8 cellular contexts compared by ENCODE assay signal in genomic region chr4:4248885-4249203, GRCh38. TPM values are rescaled to one million over a fixed set of nuclear protein-coding genes. Genes with fewer than 3 reads are reported as not detected.
DNase-seq lines count a peak whose midpoint lies in the region; TF ChIP-seq lines count a peak whose summit lies in the region.

No MANE protein-coding gene starts in this region.

- peak overlapping the region; percentile 92 for H3K27ac ChIP-seq in 22Rv1
- H3K27ac ChIP-seq in mesendoderm (ENCODE audit: low read depth, low read length), result no peak overlapping the region

- H3K4me1 ChIP-seq in mesendoderm (ENCODE audit: control insufficient read depth, low read depth, low read length), result peaks cover 5% of the 10 kb centered on the region

- H3K9ac ChIP-seq in mesendoderm (ENCODE audit: low read length), result peak overlapping the region; percentile 97

- no peak overlapping the region for H2BK5ac ChIP-seq in mesendoderm (ENCODE audit: low read length)

- peaks cover 3% of the 10 kb centered on the region for H3K36me3 ChIP-seq in mesendoderm (ENCODE audit: control insufficient read depth, insufficient read depth, low read length)

- H2BK120ac ChIP-seq in mesendoderm (ENCODE audit: low read depth, low read length), result no peak overlapping the region

- H3K56ac ChIP-seq in mesendoderm (ENCODE audit: low read length), result peak overlapping the region; percentile 98

- H3K79me1 ChIP-seq in mesendoderm (ENCODE audit: low read length), result peaks cover 3% of the 10 kb centered on the region

- H2BK15ac ChIP-seq in mesendoderm (replicated peaks; ENCODE audit: low read depth), result no peak overlapping the region

- peak overlapping the region; percentile 20 for H3K4me2 ChIP-seq in mesendoderm (ENCODE audit: low read length)

- TF ChIP-seq CTCF in 22Rv1 (IDR thresholded peaks at IDR 0.05) (no peak), HFF-Myc (IDR thresholded peaks at IDR 0.05; ENCODE audit: low read depth, low read length, missing control alignments) (no peak), brain (conservative IDR thresholded peaks at IDR 0.05) (no peak)

- H3K36me3 Mint-ChIP-seq in brain, result peaks cover 23% of the 10 kb centered on the region

- peaks cover 0 to 4% (median 0%) of the 10 kb centered on the region in 5 experiments for H3K9me3 Mint-ChIP-seq in brain

- H3K4ac ChIP-seq in mesendoderm (ENCODE audit: low read depth, low read length), result peak overlapping the region; percentile 20

- WGBS in mesendoderm (ENCODE audit: extremely low coverage, insufficient coverage, low lambda C conversion rate), result no CpG with 5 or more reads among the region's 10 CpGs

- H3K27ac Mint-ChIP-seq in brain, result peak overlapping the region; percentile 99 to 100 (median 100)

- H3K4me3 Mint-ChIP-seq in brain, result peak overlapping the region; percentile 94 to 100 (median 99)

- H3K4me1 Mint-ChIP-seq in brain, result peaks cover 52% of the 10 kb centered on the region

- no peak overlapping the region for H3K18ac ChIP-seq in mesendoderm (ENCODE audit: low read length)

- H3K4me3 ChIP-seq in HFF-Myc (replicated peaks; ENCODE audit: low read depth, low read length), result peak overlapping the region; percentile 97
- H3K4me3 ChIP-seq in mesendoderm (ENCODE audit: low read length), result peak overlapping the region; percentile 97

- DNase-seq in HFF-Myc (ENCODE audit: extremely low read depth, low read depth) (no peak), mesendoderm (no peak), NCI-H774 (lab: John Stamatoyannopoulos, UW) (no peak), superior temporal gyrus (ENCODE audit: extremely low spot score) (no peak), NCI-H1105 treated with DMSO at 0.1 percent for 48 hours (lab: John Stamatoyannopoulos, UW) (no peak)
- no peak for DNase-seq in stimulated activated CD4-positive, alpha-beta T cell treated with anti-CD3 and anti-CD28 coated beads, Interleukin-4, amount 100 ng/mL, for 1 hour

- no peak overlapping the region for H3K23ac ChIP-seq in mesendoderm (ENCODE audit: low read length)

- H3K79me2 ChIP-seq in mesendoderm (ENCODE audit: control insufficient read depth, insufficient read depth, low read length), result no peaks in the 10 kb centered on the region

- H3K27me3 ChIP-seq in mesendoderm (ENCODE audit: insufficient read depth, low read length, poor library complexity), result no peaks in the 10 kb centered on the region

- H3K27me3 Mint-ChIP-seq in brain, result peaks cover 16% of the 10 kb centered on the region

- peak overlapping the region; percentile 91 for H4K8ac ChIP-seq in mesendoderm (ENCODE audit: low read depth, low read length)

- H4K5ac ChIP-seq in mesendoderm (ENCODE audit: low read length), result peak overlapping the region; percentile 85

- H2AK5ac ChIP-seq in mesendoderm (ENCODE audit: low read length), result no peak overlapping the region

RNA-seq across cellular contexts. Expression of gene TMEM128, which starts 0.8 kb away (rescaled TPM):
- polyA plus RNA-seq in brain (ENCODE audit: insufficient read depth, low read depth, low replicate concordance), result 23.0 TPM
- polyA plus RNA-seq in mesendoderm (2013, experiment 1 of 2), result 11.3 TPM
- 12.5 TPM for polyA plus RNA-seq in mesendoderm (2013, experiment 2 of 2)

RNA-seq across cellular contexts. Expression of gene OTOP1, which starts 22.1 kb away (rescaled TPM):
- polyA plus RNA-seq in brain (ENCODE audit: insufficient read depth, low read depth, low replicate concordance), result not detected
- polyA plus RNA-seq in mesendoderm (2013, experiment 1 of 2), result not detected
- 0.01 TPM for polyA plus RNA-seq in mesendoderm (2013, experiment 2 of 2)

RNA-seq across cellular contexts. Expression of gene LYAR, which starts 41.1 kb away (rescaled TPM):
- polyA plus RNA-seq in brain (ENCODE audit: insufficient read depth, low read depth, low replicate concordance), result 12.7 TPM
- polyA plus RNA-seq in mesendoderm (2013, experiment 1 of 2), result 157 TPM
- 164 TPM for polyA plus RNA-seq in mesendoderm (2013, experiment 2 of 2)

RNA-seq across cellular contexts. Expression of gene ZBTB49, which starts 41.2 kb away (rescaled TPM):
- polyA plus RNA-seq in brain (ENCODE audit: insufficient read depth, low read depth, low replicate concordance), result 3.4 TPM
- 3.3 TPM for polyA plus RNA-seq in mesendoderm (2013, experiment 1 of 2)
- 3.3 TPM for polyA plus RNA-seq in mesendoderm (2013, experiment 2 of 2)
